Comparison of ENCODE assay signal across 9 cellular contexts in genomic region chr5:149799119-149799623, GRCh38.
A peak's percentile ranks its signal among the peaks of the same experiment; 100 is the strongest.
DNase-seq lines count a peak whose midpoint lies in the region; ATAC-seq and TF ChIP-seq lines count a peak whose summit lies in the region.
"Had no signal": no experiment of that assay in that cellular context is flagged by ENCODE, and none has a peak within 500 bp of the region (broad histone marks: within the 10 kb centered on the region; RNA-seq: fewer than 3 reads in every experiment).

No MANE protein-coding gene starts in this region.

- 80 to 85% methylated on average over 1 to 3 of the region's 3 CpGs for WGBS in endodermal cell (ENCODE audit: insufficient coverage in 1 of 2, insufficient read length in 1 of 2), 2 experiments

- no peak overlapping the region for H3K4me3 ChIP-seq in endodermal cell (ENCODE audit: low read length)

- H3K27me3 Mint-ChIP-seq in endodermal cell (ENCODE audit: insufficient read depth) (no peaks in the 10 kb centered on the region), progenitor cell of endocrine pancreas (peaks cover 24% of the 10 kb centered on the region), mesothelial cell of epicardium (ENCODE audit: low read depth) (no peaks in the 10 kb centered on the region)
- H3K27me3 Mint-ChIP-seq: activated CD4-positive, alpha-beta T cell treated with anti-CD3 and anti-CD28 coated beads for 36 hours had no signal

- peaks cover 9% of the 10 kb centered on the region for H3K4me1 ChIP-seq in endodermal cell (ENCODE audit: control insufficient read depth, insufficient read depth, low read length)

- H3K27ac Mint-ChIP-seq in endodermal cell (peak overlapping the region; percentile 53), progenitor cell of endocrine pancreas (no peak overlapping the region), mesothelial cell of epicardium (no peak overlapping the region)
- H3K27ac Mint-ChIP-seq: activated CD4-positive, alpha-beta T cell treated with anti-CD3 and anti-CD28 coated beads for 36 hours had no signal

- H3K36me3 Mint-ChIP-seq in endodermal cell (ENCODE audit: low read depth) (no peaks in the 10 kb centered on the region), progenitor cell of endocrine pancreas (ENCODE audit: insufficient read depth) (no peaks in the 10 kb centered on the region), mesothelial cell of epicardium (no peaks in the 10 kb centered on the region)

- peak; percentile 94 for DNase-seq in DMS53 (lab: John Stamatoyannopoulos, UW)
- DNase-seq in NCI-H510A treated with DMSO at 0.1 percent for 48 hours (lab: John Stamatoyannopoulos, UW): peak; percentile 74
- DNase-seq in endodermal cell: no peak
- peak; percentile 40 for DNase-seq in non-pigmented ciliary epithelial cell (ENCODE audit: low read depth)
- no peak for DNase-seq in progenitor cell of endocrine pancreas (ENCODE audit: low spot score, unreplicated experiment)
- no peak for DNase-seq in mesothelial cell of epicardium (ENCODE audit: low spot score in 2 of 2, unreplicated experiment in 2 of 2)
- DNase-seq in stimulated activated CD4-positive, alpha-beta T cell treated with anti-CD3 and anti-CD28 coated beads, Interleukin-15, amount 100 ng/mL, for 24 hours: no peak
- DNase-seq: activated CD4-positive, alpha-beta T cell treated with anti-CD3 and anti-CD28 coated beads for 36 hours had no signal

- no peak for ATAC-seq in HG03196 (IDR thresholded peaks at IDR 0.05; ENCODE audit: unreplicated experiment)
- ATAC-seq: activated CD4-positive, alpha-beta T cell treated with anti-CD3 and anti-CD28 coated beads for 36 hours had no signal

- H3K9ac ChIP-seq in endodermal cell (ENCODE audit: extremely low read depth, low read length, poor library complexity, severe bottlenecking): no peak overlapping the region

- H3K27me3 ChIP-seq in endodermal cell (ENCODE audit: control insufficient read depth, insufficient read depth, low read length, poor library complexity, severe bottlenecking): no peaks in the 10 kb centered on the region

- H3K4me1 Mint-ChIP-seq in endodermal cell (peaks cover 20% of the 10 kb centered on the region), progenitor cell of endocrine pancreas (ENCODE audit: low read depth) (peaks cover 2% of the 10 kb centered on the region), mesothelial cell of epicardium (peaks cover 10% of the 10 kb centered on the region)
- H3K4me1 Mint-ChIP-seq: activated CD4-positive, alpha-beta T cell treated with anti-CD3 and anti-CD28 coated beads for 36 hours had no signal

- H3K36me3 ChIP-seq in endodermal cell (ENCODE audit: control insufficient read depth, insufficient read depth, low read length): no peaks in the 10 kb centered on the region

- H3K9me3 ChIP-seq in endodermal cell (ENCODE audit: control insufficient read depth, low read length): no peaks in the 10 kb centered on the region

- H3K9me3 Mint-ChIP-seq in endodermal cell (no peaks in the 10 kb centered on the region), progenitor cell of endocrine pancreas (ENCODE audit: low read depth) (no peaks in the 10 kb centered on the region), mesothelial cell of epicardium (no peaks in the 10 kb centered on the region)

- TF ChIP-seq CTCF in endodermal cell (conservative IDR thresholded peaks at IDR 0.05) (no peak), progenitor cell of endocrine pancreas (IDR thresholded peaks at IDR 0.05; ENCODE audit: unreplicated experiment) (no peak), mesothelial cell of epicardium (IDR thresholded peaks at IDR 0.05; ENCODE audit: unreplicated experiment) (no peak)

- H3K4me3 Mint-ChIP-seq in endodermal cell (no peak overlapping the region), progenitor cell of endocrine pancreas (ENCODE audit: low read depth) (no peak overlapping the region), mesothelial cell of epicardium (no peak overlapping the region)
- H3K4me3 Mint-ChIP-seq: activated CD4-positive, alpha-beta T cell treated with anti-CD3 and anti-CD28 coated beads for 36 hours had no signal

- no peak overlapping the region for H3K27ac ChIP-seq in endodermal cell (ENCODE audit: low read depth, low read length)

Comparison
In these comparisons a context has a peak if more than half of its experiments do, and no peak if none do; other contexts are left out.
1. DNase-seq: peak in DMS53 (single experiment), NCI-H510A treated with DMSO at 0.1 percent for 48 hours (single experiment) and non-pigmented ciliary epithelial cell (single experiment); none in endodermal cell (single experiment), progenitor cell of endocrine pancreas (single experiment), mesothelial cell of epicardium (0 of 2) and stimulated activated CD4-positive, alpha-beta T cell treated with anti-CD3 and anti-CD28 coated beads, Interleukin-15, amount 100 ng/mL, for 24 hours (single experiment).